In the genomic region with DNA sequence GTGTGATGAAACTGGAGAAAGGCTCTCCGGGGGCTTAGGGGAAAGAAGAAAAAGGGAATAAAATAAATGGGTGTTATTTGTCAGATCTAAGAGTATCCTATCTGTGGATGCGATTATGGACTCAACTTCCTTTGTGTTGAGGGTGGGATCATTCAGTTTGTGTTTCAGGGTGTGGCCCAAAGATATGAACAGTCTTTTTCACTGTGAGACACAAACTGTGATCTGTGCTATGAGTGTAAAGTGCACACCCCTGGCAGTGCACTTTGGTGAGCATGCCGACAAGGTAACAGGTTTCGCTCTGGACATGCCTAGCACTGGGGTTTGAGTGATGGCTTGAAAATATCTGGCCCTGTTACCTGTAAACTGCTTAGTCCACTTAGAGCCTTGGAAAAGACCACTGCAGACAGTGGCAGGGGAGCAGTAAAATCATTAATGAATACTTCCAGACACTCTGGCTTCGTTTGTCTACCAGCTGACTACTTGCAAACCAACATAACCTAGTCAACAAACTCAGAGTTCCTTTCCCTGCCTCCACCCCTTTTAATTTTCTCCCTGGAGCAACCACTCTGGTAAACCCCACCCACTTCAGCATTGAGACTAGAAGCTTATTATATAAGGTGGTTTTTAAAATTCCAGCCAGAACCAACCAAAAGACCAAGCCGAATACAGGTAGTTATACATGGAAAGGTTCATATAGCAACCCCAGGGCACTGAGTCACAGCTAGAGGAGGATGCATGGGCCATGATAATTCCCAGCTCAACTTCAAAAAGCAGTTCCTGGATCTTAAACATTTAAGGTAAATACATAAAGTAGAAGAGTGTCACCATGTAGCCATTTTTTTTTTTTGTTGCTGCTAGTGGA, we compare ENCODE assay signal across 24 cellular contexts.
"Had no signal": no experiment of that assay in that cellular context is flagged by ENCODE, and none has a peak within 500 bp of the region (broad histone marks: within the 10 kb centered on the region; RNA-seq: fewer than 3 reads in every experiment).

No MANE protein-coding gene starts in this region.

- DNase-seq: activated CD4-positive, alpha-beta T cell treated with anti-CD3 and anti-CD28 coated beads, Interleukin-2, amount 10 ng/mL, durations not matched to agents 24 days and 14 days; activated T-cell treated with anti-CD3 and anti-CD28 coated beads, Interleukin-2, amount 50 U/mL, for 1 hour; aorta; caudate nucleus; effector CD8-positive, alpha-beta T cell; head of caudate nucleus; islet precursor cell; lower lobe of right lung; mesendoderm; naive B cell; occipital lobe; right lobe of liver; spleen; stimulated activated CD4-positive, alpha-beta T cell treated with anti-CD3 and anti-CD28 coated beads, Interleukin-4, amount 100 ng/mL, for 1 hour; stimulated activated naive CD8-positive, alpha-beta T cell treated with anti-CD3 and anti-CD28 coated beads, Interleukin-15, Interleukin-2, amounts not matched to agents 100 U/mL and 50 U/mL, for 24 hours; tibial artery had no signal

- H3K4me1 ChIP-seq: gastroesophageal sphincter, lower lobe of right lung, right lobe of liver, spleen, tibial artery had no signal

- H3K27ac ChIP-seq: esophagus muscularis mucosa, gastroesophageal sphincter, lower lobe of right lung, right lobe of liver, spleen, tibial artery, VCaP had no signal

- H3K4me3 Mint-ChIP-seq: activated CD4-positive, alpha-beta T cell treated with anti-CD3 and anti-CD28 coated beads, Interleukin-2, amount 10 ng/mL, durations not matched to agents 24 days and 14 days; brain; dendritic cell treated with granulocyte-macrophage colony-stimulating factor and Interleukin-4, amounts not matched to agents 40 ng/mL and 50 ng/mL, for 4 days; naive B cell had no signal

- H3K27me3 ChIP-seq: esophagus muscularis mucosa, gastroesophageal sphincter, right lobe of liver, spleen, tibial artery had no signal

- H3K9me3 ChIP-seq: esophagus muscularis mucosa, gastroesophageal sphincter, lower lobe of right lung, right lobe of liver, tibial artery had no signal

- FAIRE-seq: urothelium cell line had no signal

- H3K9me3 Mint-ChIP-seq: activated CD4-positive, alpha-beta T cell treated with anti-CD3 and anti-CD28 coated beads, Interleukin-2, amount 10 ng/mL, durations not matched to agents 24 days and 14 days; dendritic cell treated with granulocyte-macrophage colony-stimulating factor and Interleukin-4, amounts not matched to agents 40 ng/mL and 50 ng/mL, for 4 days had no signal

- ATAC-seq: activated CD4-positive, CD25-positive, alpha-beta regulatory T cell treated with anti-CD3 and anti-CD28 coated beads, Interleukin-2, amount 50 U/mL, for 24 hours; activated naive CD4-positive, alpha-beta T cell treated with anti-CD3 and anti-CD28 coated beads, Interleukin-2, amount 50 U/mL, for 72 hours; gastroesophageal sphincter; lower lobe of right lung; right lobe of liver; stimulated activated naive CD8-positive, alpha-beta T cell treated with anti-CD3 and anti-CD28 coated beads, Interleukin-15, Interleukin-2, amounts not matched to agents 100 U/mL and 50 U/mL, for 24 hours had no signal

- H3K27ac Mint-ChIP-seq: activated CD4-positive, alpha-beta T cell treated with anti-CD3 and anti-CD28 coated beads, Interleukin-2, amount 10 ng/mL, durations not matched to agents 24 days and 14 days; activated naive CD4-positive, alpha-beta T cell treated with anti-CD3 and anti-CD28 coated beads, Interleukin-2, amount 50 U/mL, for 72 hours; dendritic cell treated with granulocyte-macrophage colony-stimulating factor and Interleukin-4, amounts not matched to agents 40 ng/mL and 50 ng/mL, for 4 days had no signal

- H3K4me3 ChIP-seq: esophagus muscularis mucosa, gastroesophageal sphincter, lower lobe of right lung, right lobe of liver, spleen, tibial artery had no signal

- H3K27me3 Mint-ChIP-seq: activated CD4-positive, alpha-beta T cell treated with anti-CD3 and anti-CD28 coated beads, Interleukin-2, amount 10 ng/mL, durations not matched to agents 24 days and 14 days; dendritic cell treated with granulocyte-macrophage colony-stimulating factor and Interleukin-4, amounts not matched to agents 40 ng/mL and 50 ng/mL, for 4 days; naive B cell had no signal
